In genomic region chr16:8853150-8853549, GRCh38 we compare ENCODE assay signal across 18 cellular contexts. TPM values are rescaled to one million over a fixed set of nuclear protein-coding genes. Genes with fewer than 3 reads are reported as not detected.
A peak's percentile ranks its signal among the peaks of the same experiment; 100 is the strongest.
DNase-seq lines count a peak whose midpoint lies in the region; ATAC-seq and TF ChIP-seq lines count a peak whose summit lies in the region.
"Had no signal": no experiment of that assay in that cellular context is flagged by ENCODE, and none has a peak within 500 bp of the region (broad histone marks: within the 10 kb centered on the region; RNA-seq: fewer than 3 reads in every experiment).

No MANE protein-coding gene starts in this region.

- POLR2A ChIA-PET in activated CD4-positive, alpha-beta memory T cell treated with anti-CD3 and anti-CD28 coated beads, Interleukin-2, amount 10 ng/mL, durations not matched to agents 7 days and 5 days (lab: Charles Lee), result interaction anchor here (1.8 to 7.5 kb wide), 6 partner anchors 8 to 56 kb away, joined by 3 to 84 read pairs (median 8); partner anchors contain the start of genes CARHSP1 and TMEM186

- H3K4me3 ChIP-seq in left ventricle myocardium inferior, result no peak overlapping the region
- no peak overlapping the region for H3K4me3 ChIP-seq in gastrocnemius medialis
- H3K4me3 ChIP-seq: A549, dorsolateral prefrontal cortex, psoas muscle, SJSA1, testis had no signal

- peak overlapping the region; percentile 73 for H3K27ac Mint-ChIP-seq in activated T-cell treated with anti-CD3 and anti-CD28 coated beads, Interleukin-2, amount 50 U/mL, for 24 hours
- peak overlapping the region; percentile 71 for H3K27ac Mint-ChIP-seq in activated CD4-positive, alpha-beta memory T cell treated with anti-CD3 and anti-CD28 coated beads, Interleukin-2, amount 10 ng/mL, durations not matched to agents 7 days and 5 days

- no peak for DNase-seq in activated T-cell treated with anti-CD3 and anti-CD28 coated beads, Interleukin-2, amount 50 U/mL, for 24 hours
- no peak for DNase-seq in activated T-cell treated with anti-CD3 and anti-CD28 coated beads, Interleukin-2, amount 50 U/mL, for 4 hours
- DNase-seq in activated CD4-positive, alpha-beta memory T cell treated with anti-CD3 and anti-CD28 coated beads, Interleukin-2, amount 10 ng/mL, durations not matched to agents 7 days and 5 days, result no peak
- DNase-seq in left ventricle myocardium inferior (no peak), gastrocnemius medialis (no peak), NCI-H226 (no peak), T-helper 2 cell (no peak), pons (ENCODE audit: low spot score) (no peak)
- DNase-seq: DND-41, MV-4-11, NCI-H524 treated with DMSO at 0.1 percent for 48 hours, psoas muscle, testis had no signal

- intact Hi-C loops in left ventricle myocardium inferior (cut with micrococcal nuclease) (no loop called here), gastrocnemius medialis (cut with DNase I; ENCODE audit: low total_unique reads) (no loop called here)

- CTCF ChIA-PET in activated CD4-positive, alpha-beta memory T cell treated with anti-CD3 and anti-CD28 coated beads, Interleukin-2, amount 10 ng/mL, durations not matched to agents 7 days and 5 days (lab: Charles Lee), result interaction anchor here (1.4 kb wide), 1 partner anchor 156 kb away, joined by 3 read pairs; no protein-coding TSS in a partner anchor

- H3K9me3 ChIP-seq in left ventricle myocardium inferior (replicated peaks) (no peaks in the 10 kb centered on the region), gastrocnemius medialis (no peaks in the 10 kb centered on the region)
- H3K9me3 ChIP-seq: A549, psoas muscle, SJSA1, testis had no signal

- in situ Hi-C loops in gastrocnemius medialis (cut with MboI; ENCODE audit: low sequenced_read_pairs in 4 of 4), result loop anchor here in 1 of 4 donors (10.0 kb wide), 1 partner anchor 48 kb away; no protein-coding TSS in a partner anchor

- H3K4me1 ChIP-seq in left ventricle myocardium inferior, result peaks cover 73% of the 10 kb centered on the region
- H3K4me1 ChIP-seq in gastrocnemius medialis, result peaks cover 5 to 7% of the 10 kb centered on the region in 2 donors
- H3K4me1 ChIP-seq: psoas muscle had no signal

- no peaks in the 10 kb centered on the region for H3K27me3 Mint-ChIP-seq in activated T-cell treated with anti-CD3 and anti-CD28 coated beads, Interleukin-2, amount 50 U/mL, for 24 hours
- no peaks in the 10 kb centered on the region for H3K27me3 Mint-ChIP-seq in activated T-cell treated with anti-CD3 and anti-CD28 coated beads, Interleukin-2, amount 50 U/mL, for 4 hours (ENCODE audit: low read depth)
- no peaks in the 10 kb centered on the region for H3K27me3 Mint-ChIP-seq in activated CD4-positive, alpha-beta memory T cell treated with anti-CD3 and anti-CD28 coated beads, Interleukin-2, amount 10 ng/mL, durations not matched to agents 7 days and 5 days

- H3K27me3 ChIP-seq in left ventricle myocardium inferior (ENCODE audit: low read depth) (no peaks in the 10 kb centered on the region), gastrocnemius medialis (no peaks in the 10 kb centered on the region)
- H3K27me3 ChIP-seq: dorsolateral prefrontal cortex, SJSA1, testis had no signal

- ATAC-seq in activated T-cell treated with anti-CD3 and anti-CD28 coated beads, Interleukin-2, amount 50 U/mL, for 4 hours, result no peak
- ATAC-seq in gastrocnemius medialis, result no peak
- ATAC-seq: A549, psoas muscle had no signal

- no peak for TF ChIP-seq POLR2A in gastrocnemius medialis (IDR thresholded peaks at IDR 0.05)

- peaks cover 98% of the 10 kb centered on the region for H3K36me3 Mint-ChIP-seq in activated T-cell treated with anti-CD3 and anti-CD28 coated beads, Interleukin-2, amount 50 U/mL, for 24 hours (ENCODE audit: low read depth)
- H3K36me3 Mint-ChIP-seq in activated T-cell treated with anti-CD3 and anti-CD28 coated beads, Interleukin-2, amount 50 U/mL, for 4 hours (ENCODE audit: insufficient read depth), result peaks cover 30% of the 10 kb centered on the region
- peaks cover 65% of the 10 kb centered on the region for H3K36me3 Mint-ChIP-seq in activated CD4-positive, alpha-beta memory T cell treated with anti-CD3 and anti-CD28 coated beads, Interleukin-2, amount 10 ng/mL, durations not matched to agents 7 days and 5 days (ENCODE audit: low read depth)

- H3K4me3 Mint-ChIP-seq in activated T-cell treated with anti-CD3 and anti-CD28 coated beads, Interleukin-2, amount 50 U/mL, for 24 hours, result no peak overlapping the region
- no peak overlapping the region for H3K4me3 Mint-ChIP-seq in activated T-cell treated with anti-CD3 and anti-CD28 coated beads, Interleukin-2, amount 50 U/mL, for 4 hours
- no peak overlapping the region for H3K4me3 Mint-ChIP-seq in activated CD4-positive, alpha-beta memory T cell treated with anti-CD3 and anti-CD28 coated beads, Interleukin-2, amount 10 ng/mL, durations not matched to agents 7 days and 5 days

- TF ChIP-seq CTCF in left ventricle myocardium inferior (IDR thresholded peaks at IDR 0.05; ENCODE audit: borderline replicate concordance) (no peak), gastrocnemius medialis (IDR thresholded peaks at IDR 0.05 in 4 of 5, conservative IDR thresholded peaks at IDR 0.05 in 1 of 5) (no peak)

- H3K27ac ChIP-seq in left ventricle myocardium inferior (replicated peaks), result peak overlapping the region; percentile 77
- H3K27ac ChIP-seq in gastrocnemius medialis, result peak overlapping the region; percentile 12 to 39 (median 25)
- H3K27ac ChIP-seq: A549, HL-60, psoas muscle, SJSA1, testis had no signal

- peaks cover 54% of the 10 kb centered on the region for H3K4me1 Mint-ChIP-seq in activated T-cell treated with anti-CD3 and anti-CD28 coated beads, Interleukin-2, amount 50 U/mL, for 24 hours (ENCODE audit: low read depth)
- peaks cover 27% of the 10 kb centered on the region for H3K4me1 Mint-ChIP-seq in activated T-cell treated with anti-CD3 and anti-CD28 coated beads, Interleukin-2, amount 50 U/mL, for 4 hours (ENCODE audit: low read depth)
- peaks cover 68% of the 10 kb centered on the region for H3K4me1 Mint-ChIP-seq in activated CD4-positive, alpha-beta memory T cell treated with anti-CD3 and anti-CD28 coated beads, Interleukin-2, amount 10 ng/mL, durations not matched to agents 7 days and 5 days

- no peaks in the 10 kb centered on the region for H3K9me3 Mint-ChIP-seq in activated T-cell treated with anti-CD3 and anti-CD28 coated beads, Interleukin-2, amount 50 U/mL, for 24 hours
- no peaks in the 10 kb centered on the region for H3K9me3 Mint-ChIP-seq in activated T-cell treated with anti-CD3 and anti-CD28 coated beads, Interleukin-2, amount 50 U/mL, for 4 hours
- no peaks in the 10 kb centered on the region for H3K9me3 Mint-ChIP-seq in activated CD4-positive, alpha-beta memory T cell treated with anti-CD3 and anti-CD28 coated beads, Interleukin-2, amount 10 ng/mL, durations not matched to agents 7 days and 5 days

- H3K36me3 ChIP-seq in left ventricle myocardium inferior (peaks cover 71% of the 10 kb centered on the region), gastrocnemius medialis (peaks cover 0 to 57% of the 10 kb centered on the region in 2 donors)

RNA-seq across cellular contexts. Expression of gene CARHSP1, which starts 15.7 kb away (rescaled TPM):
- 10 to 100 TPM; 14.7 to 17.8 (median 16.8) TPM for total RNA-seq in activated T-cell treated with anti-CD3 and anti-CD28 coated beads, Interleukin-2, amount 50 U/mL, for 4 hours
- total RNA-seq in activated CD4-positive, alpha-beta memory T cell treated with anti-CD3 and anti-CD28 coated beads, Interleukin-2, amount 10 ng/mL, durations not matched to agents 7 days and 5 days, result 100 to 1,000 TPM; 168 to 179 TPM
- 23.9 TPM for total RNA-seq in left ventricle myocardium inferior
- total RNA-seq in gastrocnemius medialis, result 10 to 100 TPM; 12.4 to 22.3 (median 18.4) TPM

RNA-seq across cellular contexts. Expression of gene LITAFD, which starts 29.0 kb away (rescaled TPM):
- not detected for total RNA-seq in activated T-cell treated with anti-CD3 and anti-CD28 coated beads, Interleukin-2, amount 50 U/mL, for 4 hours
- not detected for total RNA-seq in activated CD4-positive, alpha-beta memory T cell treated with anti-CD3 and anti-CD28 coated beads, Interleukin-2, amount 10 ng/mL, durations not matched to agents 7 days and 5 days
- not detected for total RNA-seq in left ventricle myocardium inferior
- not detected for total RNA-seq in gastrocnemius medialis
- total RNA-seq: lower leg skin, psoas muscle, SJSA1 had no signal

RNA-seq across cellular contexts. Expression of gene PMM2, which starts 55.5 kb away (rescaled TPM):
- 10 to 100 TPM; 85.4 to 95.5 (median 89.6) TPM for total RNA-seq in activated T-cell treated with anti-CD3 and anti-CD28 coated beads, Interleukin-2, amount 50 U/mL, for 4 hours
- 10 to 100 TPM; 41.7 to 41.8 TPM for total RNA-seq in activated CD4-positive, alpha-beta memory T cell treated with anti-CD3 and anti-CD28 coated beads, Interleukin-2, amount 10 ng/mL, durations not matched to agents 7 days and 5 days
- total RNA-seq in left ventricle myocardium inferior, result 13.7 TPM
- total RNA-seq in gastrocnemius medialis, result 10 to 100 TPM; 10.4 to 20.9 (median 16.6) TPM

RNA-seq across cellular contexts. Expression of gene TMEM186, which starts 55.7 kb away (rescaled TPM):
- 10 to 100 TPM; 13.2 to 14.5 (median 13.9) TPM for total RNA-seq in activated T-cell treated with anti-CD3 and anti-CD28 coated beads, Interleukin-2, amount 50 U/mL, for 4 hours
- total RNA-seq in activated CD4-positive, alpha-beta memory T cell treated with anti-CD3 and anti-CD28 coated beads, Interleukin-2, amount 10 ng/mL, durations not matched to agents 7 days and 5 days, result 10 to 100 TPM; 12.2 to 12.6 TPM
- total RNA-seq in left ventricle myocardium inferior, result 16.4 TPM
- 10 to 100 TPM; 10.2 to 16.9 (median 11.9) TPM for total RNA-seq in gastrocnemius medialis
